ENCODE assay signal across 24 cellular contexts in genomic region chr4:84937381-84937977, GRCh38. TPM values are rescaled to one million over a fixed set of nuclear protein-coding genes. Genes with fewer than 3 reads are reported as not detected.
DNase-seq lines count a peak whose midpoint lies in the region; ATAC-seq and TF ChIP-seq lines count a peak whose summit lies in the region.
"Had no signal": no experiment of that assay in that cellular context is flagged by ENCODE, and none has a peak within 500 bp of the region (broad histone marks: within the 10 kb centered on the region; RNA-seq: fewer than 3 reads in every experiment).

No MANE protein-coding gene starts in this region.

- ATAC-seq in SK-N-SH treated with all-trans-retinoic acid at 6 μM for 48 hours (no peak), lower lobe of right lung (no peak)
- no peak for ATAC-seq in activated naive CD8-positive, alpha-beta T cell treated with anti-CD3 and anti-CD28 coated beads, Interleukin-2, amount 50 U/mL, for 24 hours
- ATAC-seq: effector memory CD8-positive, alpha-beta T cell; K562 had no signal

- H3K4me1 Mint-ChIP-seq in activated naive CD8-positive, alpha-beta T cell treated with anti-CD3 and anti-CD28 coated beads, Interleukin-2, amount 50 U/mL, for 24 hours: no peaks in the 10 kb centered on the region
- H3K4me1 Mint-ChIP-seq: activated CD4-positive, alpha-beta T cell treated with anti-CD3 and anti-CD28 coated beads, Interleukin-2, amount 10 ng/mL, durations not matched to agents 24 days and 14 days; naive B cell had no signal

- peak overlapping the region; percentile 16; the same call in 1 of the 2 replicates for H3K4me2 ChIP-seq in SK-N-SH
- H3K4me2 ChIP-seq in mesenchymal stem cell (ENCODE audit: low read length, poor library complexity, severe bottlenecking): no peak overlapping the region
- peak overlapping the region; percentile 42 for H3K4me2 ChIP-seq in smooth muscle cell

- H4K91ac ChIP-seq in mesenchymal stem cell (ENCODE audit: low read length): no peak overlapping the region

- peak overlapping the region; percentile 28 to 73; a peak in 3 of 4 replicates for H3K27ac ChIP-seq in SK-N-SH (ENCODE audit: low read depth in 2 of 2, low read length in 1 of 2)
- peak overlapping the region; percentile 9 to 53 for H3K27ac ChIP-seq in coronary artery
- H3K27ac ChIP-seq in mesenchymal stem cell (ENCODE audit: low read length, poor library complexity, severe bottlenecking): peak overlapping the region; percentile 29
- peak overlapping the region; percentile 61 for H3K27ac ChIP-seq in smooth muscle cell (ENCODE audit: low read depth)
- H3K27ac ChIP-seq in lower lobe of right lung: no peak overlapping the region
- H3K27ac ChIP-seq: 22Rv1 had no signal

- H3K23ac ChIP-seq in mesenchymal stem cell (ENCODE audit: low read length in 2 of 2): no peak overlapping the region

- no peak overlapping the region for H3K14ac ChIP-seq in mesenchymal stem cell (ENCODE audit: low read length in 2 of 2)

- H3K27me3 ChIP-seq in SK-N-SH (ENCODE audit: insufficient read depth) (no peaks in the 10 kb centered on the region), mesenchymal stem cell (ENCODE audit: control insufficient read depth in 1 of 2, insufficient read depth in 1 of 2, low read length in 2 of 2) (no peaks in the 10 kb centered on the region), smooth muscle cell (ENCODE audit: low read depth) (no peaks in the 10 kb centered on the region), lower lobe of right lung (ENCODE audit: low read depth) (no peaks in the 10 kb centered on the region)

- no peak overlapping the region for H3K4ac ChIP-seq in mesenchymal stem cell (ENCODE audit: low read depth in 1 of 2, low read length in 2 of 2)

- peak overlapping the region; percentile 77 for H2AK5ac ChIP-seq in mesenchymal stem cell (ENCODE audit: low read length, severe bottlenecking)

- H3K4me3 ChIP-seq in SK-N-SH (ENCODE audit: low read depth in 2 of 2, low read length in 1 of 2) (no peak overlapping the region), coronary artery (no peak overlapping the region), mesenchymal stem cell (ENCODE audit: insufficient read depth in 1 of 2, low read depth in 1 of 2, low read length in 2 of 2) (no peak overlapping the region), smooth muscle cell (no peak overlapping the region), lower lobe of right lung (no peak overlapping the region)
- H3K4me3 ChIP-seq: K562, skin epidermis had no signal

- H3K18ac ChIP-seq in mesenchymal stem cell (ENCODE audit: low read depth in 1 of 2, low read length in 2 of 2): no peak overlapping the region

- no peaks in the 10 kb centered on the region for H3K27me3 Mint-ChIP-seq in activated naive CD8-positive, alpha-beta T cell treated with anti-CD3 and anti-CD28 coated beads, Interleukin-2, amount 50 U/mL, for 24 hours
- H3K27me3 Mint-ChIP-seq: activated CD4-positive, alpha-beta T cell treated with anti-CD3 and anti-CD28 coated beads, Interleukin-2, amount 10 ng/mL, durations not matched to agents 24 days and 14 days; effector memory CD8-positive, alpha-beta T cell; stimulated activated naive CD8-positive, alpha-beta T cell treated with anti-CD3 and anti-CD28 coated beads, Interleukin-15, Interleukin-2, amounts not matched to agents 100 ng/mL and 50 ng/mL, for 24 hours had no signal

- H3F3A ChIP-seq in SK-N-SH (replicated peaks; ENCODE audit: insufficient read depth): peaks cover 17% of the 10 kb centered on the region
- H3F3A ChIP-seq in smooth muscle cell (ENCODE audit: low read depth): no peaks in the 10 kb centered on the region

- H3K9ac ChIP-seq in SK-N-SH (no peak overlapping the region), mesenchymal stem cell (ENCODE audit: low read length) (no peak overlapping the region), smooth muscle cell (ENCODE audit: low read depth) (no peak overlapping the region)

- no peak overlapping the region for H2BK120ac ChIP-seq in mesenchymal stem cell (ENCODE audit: low read depth, low read length)

- H3K9me2 ChIP-seq in SK-N-SH: no peaks in the 10 kb centered on the region

- DNase-seq in SK-N-SH (no peak), coronary artery (ENCODE audit: low spot score) (no peak), mesenchymal stem cell (no peak), smooth muscle cell (lab: John Stamatoyannopoulos, UW; ENCODE audit: unreplicated experiment) (no peak), foreskin melanocyte (no peak), lower lobe of right lung (no peak)
- no peak for DNase-seq in activated naive CD8-positive, alpha-beta T cell treated with anti-CD3 and anti-CD28 coated beads, Interleukin-2, amount 50 U/mL, for 24 hours
- DNase-seq: activated CD4-positive, alpha-beta T cell treated with anti-CD3 and anti-CD28 coated beads, Interleukin-2, amount 10 ng/mL, durations not matched to agents 24 days and 14 days; activated effector memory CD4-positive, alpha-beta T cell treated with anti-CD3 and anti-CD28 coated beads, Interleukin-2, amount 50 U/mL, for 16 hours; AML-193; cerebellar nuclear complex; DMS79; effector memory CD8-positive, alpha-beta T cell; naive B cell; NCI-H1694; NCI-H774; SHP77; stimulated activated CD4-positive, alpha-beta T cell treated with anti-CD3 and anti-CD28 coated beads, Interleukin-4, amount 100 ng/mL, for 24 hours had no signal

- peaks cover 15% of the 10 kb centered on the region for H3K9me3 Mint-ChIP-seq in activated naive CD8-positive, alpha-beta T cell treated with anti-CD3 and anti-CD28 coated beads, Interleukin-2, amount 50 U/mL, for 24 hours
- H3K9me3 Mint-ChIP-seq: activated CD4-positive, alpha-beta T cell treated with anti-CD3 and anti-CD28 coated beads, Interleukin-2, amount 10 ng/mL, durations not matched to agents 24 days and 14 days had no signal

- POLR2A ChIA-PET in SK-N-SH (lab: Yijun Ruan, JAX): no interaction called here

- peaks cover 89% of the 10 kb centered on the region for H3K79me2 ChIP-seq in SK-N-SH (ENCODE audit: insufficient read depth)
- H3K79me2 ChIP-seq in smooth muscle cell (ENCODE audit: low read depth): peaks cover 98% of the 10 kb centered on the region

- intact Hi-C loops in lower lobe of right lung (cut with DNase I): no loop called here

- peaks cover 12% of the 10 kb centered on the region for H4K20me1 ChIP-seq in SK-N-SH (ENCODE audit: insufficient read depth)
- peaks cover 65% of the 10 kb centered on the region for H4K20me1 ChIP-seq in smooth muscle cell (ENCODE audit: low read depth)

- no peaks in the 10 kb centered on the region for H3K36me3 Mint-ChIP-seq in activated naive CD8-positive, alpha-beta T cell treated with anti-CD3 and anti-CD28 coated beads, Interleukin-2, amount 50 U/mL, for 24 hours (ENCODE audit: low read depth)

- TF ChIP-seq EP300 in SK-N-SH (IDR thresholded peaks at IDR 0.05; ENCODE audit: borderline replicate concordance in 1 of 2, low read depth in 1 of 2, low read length in 1 of 2): no peak

- no peak overlapping the region for H3K27ac Mint-ChIP-seq in activated naive CD8-positive, alpha-beta T cell treated with anti-CD3 and anti-CD28 coated beads, Interleukin-2, amount 50 U/mL, for 24 hours
- H3K27ac Mint-ChIP-seq: activated CD4-positive, alpha-beta T cell treated with anti-CD3 and anti-CD28 coated beads, Interleukin-2, amount 10 ng/mL, durations not matched to agents 24 days and 14 days; effector memory CD8-positive, alpha-beta T cell; naive B cell; stimulated activated naive CD8-positive, alpha-beta T cell treated with anti-CD3 and anti-CD28 coated beads, Interleukin-15, Interleukin-2, amounts not matched to agents 100 ng/mL and 50 ng/mL, for 24 hours; T-helper 1 cell treated with Interleukin-12 subunit alpha and Interleukin-12 subunit beta and Interleukin-4 antibody, amounts not matched to agents 30 μg/mL and 1 μg/mL, for 36 hours had no signal

- H4K8ac ChIP-seq in mesenchymal stem cell (ENCODE audit: low read length): no peak overlapping the region

- no peak overlapping the region for H3K4me3 Mint-ChIP-seq in activated naive CD8-positive, alpha-beta T cell treated with anti-CD3 and anti-CD28 coated beads, Interleukin-2, amount 50 U/mL, for 24 hours
- H3K4me3 Mint-ChIP-seq: activated CD4-positive, alpha-beta T cell treated with anti-CD3 and anti-CD28 coated beads, Interleukin-2, amount 10 ng/mL, durations not matched to agents 24 days and 14 days; effector memory CD8-positive, alpha-beta T cell; naive B cell; stimulated activated naive CD8-positive, alpha-beta T cell treated with anti-CD3 and anti-CD28 coated beads, Interleukin-15, Interleukin-2, amounts not matched to agents 100 ng/mL and 50 ng/mL, for 24 hours; T-helper 1 cell treated with Interleukin-12 subunit alpha and Interleukin-12 subunit beta and Interleukin-4 antibody, amounts not matched to agents 30 μg/mL and 1 μg/mL, for 36 hours had no signal

- 93% methylated on average over 3 of the region's 3 CpGs for WGBS in SK-N-SH (ENCODE audit: low lambda C conversion rate)
- WGBS in mesenchymal stem cell: 90% methylated on average over 3 of the region's 3 CpGs
- 96% methylated on average over 3 of the region's 3 CpGs for WGBS in smooth muscle cell (ENCODE audit: low lambda C conversion rate)

- CTCF ChIA-PET in SK-N-SH (lab: Yijun Ruan, JAX): interaction anchor here (0.6 kb wide), 1 partner anchor 55 kb away, joined by 3 read pairs; no protein-coding TSS in a partner anchor

- H3K79me1 ChIP-seq in mesenchymal stem cell (replicated peaks; ENCODE audit: low read length, poor library complexity, severe bottlenecking): no peaks in the 10 kb centered on the region

- H2BK5ac ChIP-seq in mesenchymal stem cell (ENCODE audit: low read depth, low read length, poor library complexity, severe bottlenecking): no peak overlapping the region

- no peak overlapping the region for H2BK15ac ChIP-seq in mesenchymal stem cell (ENCODE audit: low read depth, poor library complexity, severe bottlenecking)

- TF ChIP-seq CTCF in SK-N-SH (IDR thresholded peaks at IDR 0.05): no peak
- no peak for TF ChIP-seq CTCF in coronary artery (IDR thresholded peaks at IDR 0.05)
- no peak for TF ChIP-seq CTCF in smooth muscle cell (IDR thresholded peaks at IDR 0.05; ENCODE audit: borderline replicate concordance, insufficient read depth, poor library complexity, severe bottlenecking)
- TF ChIP-seq CTCF in lower lobe of right lung (IDR thresholded peaks at IDR 0.05): no peak

- peaks cover 3 to 12% of the 10 kb centered on the region in 2 experiments; a peak in 3 of 4 replicates for H3K4me1 ChIP-seq in SK-N-SH (ENCODE audit: control insufficient read depth in 1 of 2, insufficient read depth in 2 of 2, low read depth in 1 of 2, low read length in 1 of 2)
- no peaks in the 10 kb centered on the region for H3K4me1 ChIP-seq in mesenchymal stem cell (ENCODE audit: control insufficient read depth, insufficient read depth, low read depth, low read length)
- H3K4me1 ChIP-seq in smooth muscle cell (ENCODE audit: low read depth): peaks cover 8% of the 10 kb centered on the region
- peaks cover 24% of the 10 kb centered on the region for H3K4me1 ChIP-seq in lower lobe of right lung

- no peak overlapping the region for H2BK12ac ChIP-seq in mesenchymal stem cell (ENCODE audit: low read length in 2 of 2)

- TF ChIP-seq RAD21 in SK-N-SH (IDR thresholded peaks at IDR 0.05; ENCODE audit: low read length): no peak

- H2AFZ ChIP-seq in SK-N-SH (ENCODE audit: low read depth) (no peak overlapping the region), mesenchymal stem cell (ENCODE audit: low read depth, low read length) (no peak overlapping the region), smooth muscle cell (ENCODE audit: low read depth) (no peak overlapping the region)

- peaks cover 5% of the 10 kb centered on the region; the same call in 1 of the 2 replicates for H3K9me3 ChIP-seq in SK-N-SH
- H3K9me3 ChIP-seq in mesenchymal stem cell (ENCODE audit: control insufficient read depth, low read length): peaks cover 22% of the 10 kb centered on the region
- H3K9me3 ChIP-seq in smooth muscle cell (replicated peaks; ENCODE audit: low read depth): peaks cover 11% of the 10 kb centered on the region
- peaks cover 14% of the 10 kb centered on the region for H3K9me3 ChIP-seq in lower lobe of right lung

- H3K36me3 ChIP-seq in SK-N-SH (replicated peaks in 1 of 2; ENCODE audit: control insufficient read depth in 1 of 2, insufficient read depth in 2 of 2, low read length in 1 of 2) (peaks cover 0 to 13% of the 10 kb centered on the region in 2 experiments), mesenchymal stem cell (ENCODE audit: control insufficient read depth in 1 of 2, insufficient read depth in 2 of 2, low read depth in 1 of 2, low read length in 2 of 2) (peaks cover 0 to 2% of the 10 kb centered on the region in 2 experiments), smooth muscle cell (ENCODE audit: low read depth) (peaks cover 4% of the 10 kb centered on the region), lower lobe of right lung (no peaks in the 10 kb centered on the region)

RNA-seq across cellular contexts. Expression of gene WDFY3, which starts 29.0 kb away (rescaled TPM):
- polyA plus RNA-seq in SK-N-SH (2012; rRNA removed): 13.8 and 17.4 TPM in 2 replicates
- polyA plus RNA-seq in SK-N-SH (2012; cell fraction: cytosol; rRNA removed): 10.2 and 14.0 TPM in 2 replicates
- polyA plus RNA-seq in SK-N-SH (2012; cell fraction: nucleus; rRNA removed): 22.9 and 35.1 TPM in 2 replicates
- polyA plus RNA-seq in mesenchymal stem cell (2013, experiment 1 of 2): 20.6 TPM
- polyA plus RNA-seq in mesenchymal stem cell (2013, experiment 2 of 2): 20.5 TPM
- total RNA-seq in smooth muscle cell: 51.7 and 63.9 TPM in 2 replicates
- 4.0 and 10.2 TPM in 2 replicates for polyA plus RNA-seq in smooth muscle cell
- total RNA-seq in lower lobe of right lung: 125 TPM
